In genomic region chr4:147019061-147019460, GRCh38 we compare ENCODE assay signal across 8 cellular contexts.
DNase-seq lines count a peak whose midpoint lies in the region; ATAC-seq, FAIRE-seq and TF ChIP-seq lines count a peak whose summit lies in the region.

No MANE protein-coding gene starts in this region.

- H3K9me3 ChIP-seq in A673 (ENCODE audit: low read depth, low read length, poor library complexity, severe bottlenecking), result no peaks in the 10 kb centered on the region
- no peaks in the 10 kb centered on the region for H3K9me3 ChIP-seq in PC-9 (ENCODE audit: insufficient read depth, low read depth)
- H3K9me3 ChIP-seq in osteoblast (ENCODE audit: low read depth, low read length), result no peaks in the 10 kb centered on the region

- H4K20me1 ChIP-seq in PC-9 (ENCODE audit: insufficient read depth) (no peaks in the 10 kb centered on the region), osteoblast (ENCODE audit: insufficient read depth, low read length) (no peaks in the 10 kb centered on the region)

- H3K4me3 ChIP-seq in A673 (ENCODE audit: low read depth, low read length, poor library complexity, severe bottlenecking) (no peak overlapping the region), PC-9 (no peak overlapping the region), fibroblast of pulmonary artery (replicated peaks; ENCODE audit: low read depth, low read length) (no peak overlapping the region), osteoblast (ENCODE audit: insufficient read depth, low read length) (no peak overlapping the region)

- ATAC-seq in HG02852 (IDR thresholded peaks at IDR 0.05; ENCODE audit: unreplicated experiment) (peak; percentile 83), HG03196 (IDR thresholded peaks at IDR 0.05; ENCODE audit: unreplicated experiment) (no peak)

- H2AFZ ChIP-seq in PC-9 (no peak overlapping the region), osteoblast (ENCODE audit: low read length) (no peak overlapping the region)

- TF ChIP-seq CTCF in A673 (conservative IDR thresholded peaks at IDR 0.05; ENCODE audit: low read depth, low read length), result peak; percentile 72
- peak; percentile 76 for TF ChIP-seq CTCF in PC-9 (conservative IDR thresholded peaks at IDR 0.05)
- TF ChIP-seq CTCF in fibroblast of pulmonary artery (IDR thresholded peaks at IDR 0.05; ENCODE audit: low read length, missing control alignments), result peak; percentile 76
- TF ChIP-seq CTCF in osteoblast (IDR thresholded peaks at IDR 0.05; ENCODE audit: extremely low read depth, low read depth, low read length), result peak; percentile 69

- H3K9me2 ChIP-seq in PC-9 (ENCODE audit: insufficient read depth), result no peaks in the 10 kb centered on the region

- H3K27ac ChIP-seq in A673 (ENCODE audit: low read depth, low read length, poor library complexity, severe bottlenecking) (no peak overlapping the region), PC-9 (no peak overlapping the region), osteoblast (ENCODE audit: low read depth, low read length) (no peak overlapping the region)

- POLR2A ChIA-PET in A673 (lab: Charles Lee; ENCODE audit: low non-redundant PET) (no interaction called here), PC-9 (lab: Charles Lee; ENCODE audit: unreplicated experiment) (no interaction called here)

- no peaks in the 10 kb centered on the region for H3K36me3 ChIP-seq in A673 (ENCODE audit: insufficient read depth, low read length, poor library complexity, severe bottlenecking)
- H3K36me3 ChIP-seq in PC-9 (ENCODE audit: low read depth), result no peaks in the 10 kb centered on the region
- no peaks in the 10 kb centered on the region for H3K36me3 ChIP-seq in osteoblast (ENCODE audit: insufficient read depth, low read length)

- H3K4me1 ChIP-seq in A673 (ENCODE audit: insufficient read depth, low read length, poor library complexity, severe bottlenecking) (no peaks in the 10 kb centered on the region), PC-9 (replicated peaks; ENCODE audit: insufficient read depth) (no peaks in the 10 kb centered on the region), osteoblast (ENCODE audit: insufficient read depth, low read length) (no peaks in the 10 kb centered on the region)

- no peak for TF ChIP-seq POLR2A in GM12892 (IDR thresholded peaks at IDR 0.05; ENCODE audit: low read depth, low read length)

- H3K4me2 ChIP-seq in PC-9, result no peak overlapping the region
- no peak overlapping the region for H3K4me2 ChIP-seq in osteoblast (ENCODE audit: insufficient read depth, low read length)

- FAIRE-seq in GM12892 (lab: Jason Lieb, UNC), result peak; percentile 84

- intact Hi-C loops in A673 (cut with micrococcal nuclease; ENCODE audit: unreplicated experiment) (loop anchor here (2.0 to 5.0 kb wide), 2 partner anchors 78 to 568 kb away; no protein-coding TSS in a partner anchor), PC-9 (cut with micrococcal nuclease; ENCODE audit: unreplicated experiment) (loop anchor here (1.0 to 2.0 kb wide), 4 partner anchors 78 to 847 kb away; no protein-coding TSS in a partner anchor)

- no peaks in the 10 kb centered on the region for H3K79me2 ChIP-seq in PC-9 (ENCODE audit: low read depth)
- H3K79me2 ChIP-seq in osteoblast (ENCODE audit: insufficient read depth, low read length), result no peaks in the 10 kb centered on the region

- DNase-seq in A673 (ENCODE audit: low spot score) (peak; percentile 71), GM12892 (ENCODE audit: insufficient read length) (no peak), PC-9 (peak in 1 of 2 experiments; percentile 63), fibroblast of pulmonary artery (ENCODE audit: low read depth) (peak; percentile 79), osteoblast (ENCODE audit: insufficient read length, low spot score, missing footprints) (peak; percentile 31)
- DNase-seq in activated T-helper 1 cell treated with anti-CD3 and anti-CD28 coated beads, Interleukin-2, amount 50 U/mL, for 16 hours (ENCODE audit: low read depth in 1 of 2, low spot score in 1 of 2), result peak; percentile 3 to 6

- no TSS peak for BruUV-seq in A673 (replicated peaks; lab: Mats Ljungman, UMichigan)
- no TSS peak for BruUV-seq in PC-9 (replicated peaks; lab: Mats Ljungman, UMichigan)

- no peaks in the 10 kb centered on the region for H3F3A ChIP-seq in PC-9 (ENCODE audit: insufficient read depth, low read depth)

- CTCF ChIA-PET in A673 (lab: Charles Lee) (interaction anchor here (0.6 to 1.9 kb wide), 6 partner anchors 12 to 848 kb away, joined by 3 to 25 read pairs (median 6); no protein-coding TSS in a partner anchor), PC-9 (lab: Charles Lee) (interaction anchor here (0.6 to 1.6 kb wide), 4 partner anchors 75 to 570 kb away, joined by 3 to 25 read pairs (median 4); no protein-coding TSS in a partner anchor)

- no peaks in the 10 kb centered on the region for H3K27me3 ChIP-seq in A673 (replicated peaks; ENCODE audit: insufficient read depth, low read depth, low read length, poor library complexity)
- H3K27me3 ChIP-seq in PC-9 (ENCODE audit: insufficient read depth, low read depth), result no peaks in the 10 kb centered on the region
- H3K27me3 ChIP-seq in osteoblast (ENCODE audit: insufficient read depth, low read length), result no peaks in the 10 kb centered on the region
